In genomic region chr4:149914101-149914500, GRCh38 we compare ENCODE assay signal across 9 cellular contexts.
"Had no signal": no experiment of that assay in that cellular context is flagged by ENCODE, and none has a peak within 500 bp of the region (broad histone marks: within the 10 kb centered on the region; RNA-seq: fewer than 3 reads in every experiment).

No MANE protein-coding gene starts in this region.

- H3K4me3 ChIP-seq: SJSA1, SK-N-MC had no signal

- H3K36me3 ChIP-seq: SJSA1 had no signal

- H3K9me3 ChIP-seq: SJSA1 had no signal

- H3K4me1 ChIP-seq: SJSA1 had no signal

- H3K27me3 ChIP-seq: SJSA1 had no signal

- H3K27ac ChIP-seq: RWPE1, SJSA1, SK-N-MC had no signal

- DNase-seq: NCI-H1048, NCI-H1436 treated with DMSO at 0.1 percent for 48 hours, NCI-H187 treated with DMSO at 0.1 percent for 48 hours, NCI-H2107, NCI-H774, SIG-M5 had no signal
